23 cellular contexts compared by ENCODE assay signal in the genomic region with DNA sequence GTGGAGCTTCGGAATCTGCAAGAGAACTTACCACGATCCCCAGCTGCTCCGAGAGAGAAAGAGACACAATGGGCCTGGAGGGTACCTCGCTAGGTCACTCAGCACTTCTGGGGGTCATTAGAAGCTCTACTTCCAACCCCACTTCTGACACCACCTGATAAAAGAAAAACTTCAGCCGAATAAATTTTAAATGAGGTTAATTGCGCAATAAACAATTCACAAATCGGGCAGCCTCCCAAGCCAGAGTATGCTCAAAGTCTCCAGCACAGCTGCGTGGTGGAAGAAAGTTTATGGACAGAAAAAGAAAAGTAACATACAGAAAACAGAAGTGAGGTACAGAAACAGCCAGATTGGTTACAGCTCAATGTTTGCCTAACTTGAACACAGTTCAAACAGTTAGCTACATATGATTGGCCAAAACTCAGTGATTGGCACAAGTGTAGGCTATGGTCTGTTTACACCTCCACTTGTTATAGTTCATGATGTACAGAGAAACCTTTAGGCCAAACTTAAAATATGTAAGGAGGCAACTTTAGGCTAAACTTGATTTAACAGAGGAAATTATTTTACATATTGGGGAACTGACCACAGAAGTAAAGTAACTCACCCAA.
"Had no signal": no experiment of that assay in that cellular context is flagged by ENCODE, and none has a peak within 500 bp of the region (broad histone marks: within the 10 kb centered on the region; RNA-seq: fewer than 3 reads in every experiment).

No MANE protein-coding gene starts in this region.

- H3K27ac ChIP-seq: breast epithelium, SK-N-MC had no signal

- H3K36me3 ChIP-seq: breast epithelium had no signal

- H3K4me3 ChIP-seq: breast epithelium, SK-N-MC had no signal

- H3K27me3 ChIP-seq: breast epithelium had no signal

- H3K36me3 Mint-ChIP-seq: activated naive CD4-positive, alpha-beta T cell treated with anti-CD3 and anti-CD28 coated beads, Interleukin-2, amount 50 U/mL, for 24 hours; T-cell had no signal

- H3K4me3 Mint-ChIP-seq: activated CD8-positive, alpha-beta T cell treated with anti-CD3 and anti-CD28 coated beads, Interleukin-2, amount 10 ng/mL, durations not matched to agents 7 days and 5 days; activated naive CD4-positive, alpha-beta T cell treated with anti-CD3 and anti-CD28 coated beads, Interleukin-2, amount 50 U/mL, for 24 hours; T-cell had no signal

- H3K9me3 Mint-ChIP-seq: activated naive CD4-positive, alpha-beta T cell treated with anti-CD3 and anti-CD28 coated beads, Interleukin-2, amount 50 U/mL, for 24 hours; T-cell had no signal

- H3K4me1 ChIP-seq: breast epithelium had no signal

- H3K27ac Mint-ChIP-seq: activated CD8-positive, alpha-beta T cell treated with anti-CD3 and anti-CD28 coated beads, Interleukin-2, amount 10 ng/mL, durations not matched to agents 7 days and 5 days; activated naive CD4-positive, alpha-beta T cell treated with anti-CD3 and anti-CD28 coated beads, Interleukin-2, amount 50 U/mL, for 24 hours; T-cell had no signal

- H3K9me3 ChIP-seq: breast epithelium had no signal

- DNase-seq: activated CD4-positive, alpha-beta T cell treated with anti-CD3 and anti-CD28 coated beads for 48 hours; activated CD4-positive, alpha-beta T cell treated with anti-CD3 and anti-CD28 coated beads, Interleukin-2, amount 50 U/mL, for 4 hours; activated CD8-positive, alpha-beta memory T cell treated with anti-CD3 and anti-CD28 coated beads, Interleukin-2, amount 50 U/mL, for 48 hours; activated CD8-positive, alpha-beta T cell treated with anti-CD3 and anti-CD28 coated beads, Interleukin-2, amount 10 ng/mL, durations not matched to agents 7 days and 5 days; activated effector memory CD4-positive, alpha-beta T cell treated with Interleukin-2 at 50 U/mL for 16 hours; activated naive CD4-positive, alpha-beta T cell; activated T-cell treated with anti-CD3 and anti-CD28 coated beads, Interleukin-2, amount 50 U/mL, for 1 hour; aorta; caudate nucleus; KG1; NCI-H1105 treated with DMSO at 0.1 percent for 48 hours; NCI-H1436 treated with DMSO at 0.1 percent for 48 hours; NCI-H187 treated with DMSO at 0.1 percent for 48 hours; NCI-H2081 treated with DMSO at 0.1 percent for 48 hours; NCI-H446; NCI-H524; T-cell; T-helper 2 cell had no signal

- ATAC-seq: activated CD4-positive, CD25-positive, alpha-beta regulatory T cell treated with anti-CD3 and anti-CD28 coated beads, Interleukin-2, amount 50 U/mL, for 24 hours; activated CD8-positive, alpha-beta T cell treated with anti-CD3 and anti-CD28 coated beads, Interleukin-2, amount 10 ng/mL, durations not matched to agents 7 days and 5 days; Right ventricle myocardium inferior; T-cell had no signal
